In genomic region chr11:134432776-134433175, GRCh38 we compare ENCODE assay signal across 29 cellular contexts.
"Had no signal": no experiment of that assay in that cellular context is flagged by ENCODE, and none has a peak within 500 bp of the region (broad histone marks: within the 10 kb centered on the region; RNA-seq: fewer than 3 reads in every experiment).

No MANE protein-coding gene starts in this region.

- H3K27me3 Mint-ChIP-seq: dendritic cell treated with granulocyte-macrophage colony-stimulating factor and Interleukin-4, amounts not matched to agents 40 ng/mL and 50 ng/mL, for 4 days had no signal

- H3K36me3 ChIP-seq: esophagus muscularis mucosa, gastroesophageal sphincter had no signal

- H3K9me3 ChIP-seq: esophagus muscularis mucosa, gastroesophageal sphincter had no signal

- ATAC-seq: activated CD8-positive, alpha-beta T cell treated with anti-CD3 and anti-CD28 coated beads for 36 hours; activated T-cell treated with anti-CD3 and anti-CD28 coated beads, Interleukin-2, amount 50 U/mL, for 4 hours; activated T-helper 17 cell treated with anti-CD3 and anti-CD28 coated beads, Interleukin-2, amount 50 U/mL, for 72 hours; effector memory CD8-positive, alpha-beta T cell; foreskin keratinocyte; gastroesophageal sphincter; SK-N-SH treated with all-trans-retinoic acid at 6 μM for 48 hours; T-helper 17 cell; WTC11 had no signal

- H3K4me3 Mint-ChIP-seq: activated CD4-positive, alpha-beta T cell treated with anti-CD3 and anti-CD28 coated beads, Interleukin-2, amount 10 ng/mL, durations not matched to agents 7 days and 5 days; activated CD8-positive, alpha-beta T cell treated with anti-CD3 and anti-CD28 coated beads for 36 hours; activated naive CD8-positive, alpha-beta T cell; activated T-cell treated with anti-CD3 and anti-CD28 coated beads, Interleukin-2, amount 50 U/mL, for 4 hours; activated T-helper 17 cell treated with anti-CD3 and anti-CD28 coated beads, Interleukin-2, amount 50 U/mL, for 72 hours; central memory CD8-positive, alpha-beta T cell; dendritic cell treated with granulocyte-macrophage colony-stimulating factor and Interleukin-4, amounts not matched to agents 40 ng/mL and 50 ng/mL, for 4 days; effector memory CD8-positive, alpha-beta T cell; T-helper 17 cell; T-helper 2 cell treated with Interferon-gamma antibody and Interleukin-4, amounts not matched to agents 5 μg/mL and 100 μg/mL, for 36 hours; WTC11 had no signal

- H3K27ac Mint-ChIP-seq: activated CD4-positive, alpha-beta T cell treated with anti-CD3 and anti-CD28 coated beads, Interleukin-2, amount 10 ng/mL, durations not matched to agents 7 days and 5 days; activated CD8-positive, alpha-beta T cell treated with anti-CD3 and anti-CD28 coated beads for 36 hours; activated naive CD8-positive, alpha-beta T cell; activated T-helper 17 cell treated with anti-CD3 and anti-CD28 coated beads, Interleukin-2, amount 50 U/mL, for 72 hours; dendritic cell treated with granulocyte-macrophage colony-stimulating factor and Interleukin-4, amounts not matched to agents 40 ng/mL and 50 ng/mL, for 4 days; effector memory CD8-positive, alpha-beta T cell; T-helper 17 cell; T-helper 2 cell treated with Interferon-gamma antibody and Interleukin-4, amounts not matched to agents 5 μg/mL and 100 μg/mL, for 36 hours; WTC11 had no signal

- H3K4me1 Mint-ChIP-seq: activated CD4-positive, alpha-beta T cell treated with anti-CD3 and anti-CD28 coated beads, Interleukin-2, amount 10 ng/mL, durations not matched to agents 7 days and 5 days; activated T-helper 17 cell treated with anti-CD3 and anti-CD28 coated beads, Interleukin-2, amount 50 U/mL, for 72 hours; central memory CD8-positive, alpha-beta T cell; WTC11 had no signal

- H3K4me1 ChIP-seq: esophagus muscularis mucosa, foreskin keratinocyte, gastroesophageal sphincter had no signal

- H3K9me3 Mint-ChIP-seq: activated CD4-positive, alpha-beta T cell treated with anti-CD3 and anti-CD28 coated beads, Interleukin-2, amount 10 ng/mL, durations not matched to agents 7 days and 5 days; activated CD8-positive, alpha-beta T cell treated with anti-CD3 and anti-CD28 coated beads for 36 hours; activated T-cell treated with anti-CD3 and anti-CD28 coated beads, Interleukin-2, amount 50 U/mL, for 4 hours; activated T-helper 17 cell treated with anti-CD3 and anti-CD28 coated beads, Interleukin-2, amount 50 U/mL, for 72 hours; central memory CD8-positive, alpha-beta T cell; dendritic cell treated with granulocyte-macrophage colony-stimulating factor and Interleukin-4, amounts not matched to agents 40 ng/mL and 50 ng/mL, for 4 days; T-helper 2 cell treated with Interferon-gamma antibody and Interleukin-4, amounts not matched to agents 5 μg/mL and 100 μg/mL, for 36 hours had no signal

- H3K4me3 ChIP-seq: coronary artery, esophagus muscularis mucosa, gastroesophageal sphincter had no signal

- H3K27me3 ChIP-seq: foreskin keratinocyte had no signal

- DNase-seq: activated CD4-positive, alpha-beta T cell treated with anti-CD3 and anti-CD28 coated beads for 1 hour; activated CD4-positive, alpha-beta T cell treated with anti-CD3 and anti-CD28 coated beads for 4 hours; activated CD4-positive, alpha-beta T cell treated with anti-CD3 and anti-CD28 coated beads, Interleukin-2, amount 10 ng/mL, durations not matched to agents 7 days and 5 days; activated CD4-positive, alpha-beta T cell treated with anti-CD3 and anti-CD28 coated beads, Interleukin-2, amount 50 U/mL, for 4 hours; activated CD8-positive, alpha-beta memory T cell treated with anti-CD3 and anti-CD28 coated beads for 24 hours; activated CD8-positive, alpha-beta T cell treated with anti-CD3 and anti-CD28 coated beads for 36 hours; activated effector memory CD4-positive, alpha-beta T cell treated with Interleukin-2 at 50 U/mL for 16 hours; activated gamma-delta T cell treated with Interleukin-2 at 50 U/mL for 16 hours; activated naive CD4-positive, alpha-beta T cell treated with anti-CD3 and anti-CD28 coated beads, Interleukin-2, amount 50 U/mL, for 16 hours; activated naive CD4-positive, alpha-beta T cell treated with Interleukin-2 at 50 U/mL for 16 hours; activated T-cell treated with anti-CD3 and anti-CD28 coated beads, Interleukin-2, amount 50 U/mL, for 4 hours; amniotic stem cell; effector CD4-positive, alpha-beta T cell; effector memory CD8-positive, alpha-beta T cell; erythroblast; foreskin keratinocyte; T-helper 1 cell; T-helper 17 cell; T1000 had no signal

- H3K27ac ChIP-seq: coronary artery, esophagus muscularis mucosa, foreskin keratinocyte, gastroesophageal sphincter had no signal

- H3K36me3 Mint-ChIP-seq: activated naive CD8-positive, alpha-beta T cell had no signal
